ENCODE assay signal across 1 cellular context in genomic region chr5:150561192-150561512, GRCh38.
TF ChIP-seq lines count a peak whose summit lies in the region.

No MANE protein-coding gene starts in this region.

TF ChIP-seq in K562, 482 proteins besides CTCF, POLR2A, EP300 and RAD21:
- TF ChIP-seq VEZF1 (CRISPR knock-in tag; IDR thresholded peaks at IDR 0.05) = peak; percentile 37; the same call in 1 of the 2 replicates
- no peak for TF ChIP-seq FOXM1 (IDR thresholded peaks at IDR 0.05; ENCODE audit: low read depth)
- no peak for TF ChIP-seq FOXM1 (CRISPR knock-in tag; IDR thresholded peaks at IDR 0.05; ENCODE audit: low read depth)
- no peak for TF ChIP-seq MEIS2 (IDR thresholded peaks at IDR 0.05; ENCODE audit: partially characterized antibody)
- TF ChIP-seq TEAD4 (IDR thresholded peaks at IDR 0.05; ENCODE audit: low read length) = 0 out of 2 replicates have a peak, but pooled peaks have one; percentile 9
- TF ChIP-seq TEAD4 (CRISPR knock-in tag; IDR thresholded peaks at IDR 0.05; ENCODE audit: borderline replicate concordance) = no peak
- no peak for TF ChIP-seq ZNF347 (CRISPR knock-in tag; IDR thresholded peaks at IDR 0.05; ENCODE audit: low read depth)
- TF ChIP-seq ZFX (CRISPR knock-in tag; IDR thresholded peaks at IDR 0.05) = no peak
- TF ChIP-seq ZNF23 (CRISPR knock-in tag; IDR thresholded peaks at IDR 0.05) = no peak
- 0 out of 2 replicates have a peak, but pooled peaks have one; percentile 2 for TF ChIP-seq STAG1 (CRISPR knock-in tag; IDR thresholded peaks at IDR 0.05; ENCODE audit: borderline replicate concordance)
- no peak for TF ChIP-seq BRF2 (IDR thresholded peaks at IDR 0.05; ENCODE audit: borderline replicate concordance, insufficient read depth, insufficient read length)
- no peak for TF ChIP-seq NR3C1 (CRISPR knock-in tag; IDR thresholded peaks at IDR 0.05)
- no peak for TF ChIP-seq KLF16 (IDR thresholded peaks at IDR 0.05)
- peak; percentile 3; the same call in 1 of the 2 replicates for TF ChIP-seq CC2D1A (IDR thresholded peaks at IDR 0.05)
- TF ChIP-seq BHLHE40 (IDR thresholded peaks at IDR 0.05; ENCODE audit: low read length) = no peak
- TF ChIP-seq ESRRA (IDR thresholded peaks at IDR 0.05; ENCODE audit: borderline replicate concordance, low read depth) = no peak
- no peak for TF ChIP-seq ZNF740 (CRISPR knock-in tag; IDR thresholded peaks at IDR 0.05)
- TF ChIP-seq ZNF740 (tag; IDR thresholded peaks at IDR 0.05) = no peak
- no peak for TF ChIP-seq ZFP30 (CRISPR knock-in tag; IDR thresholded peaks at IDR 0.05; ENCODE audit: borderline replicate concordance)
TF ChIP-seq in K562: peak in this region for 4.
